Comparison of ENCODE assay signal across 1 cellular context in the genomic region with DNA sequence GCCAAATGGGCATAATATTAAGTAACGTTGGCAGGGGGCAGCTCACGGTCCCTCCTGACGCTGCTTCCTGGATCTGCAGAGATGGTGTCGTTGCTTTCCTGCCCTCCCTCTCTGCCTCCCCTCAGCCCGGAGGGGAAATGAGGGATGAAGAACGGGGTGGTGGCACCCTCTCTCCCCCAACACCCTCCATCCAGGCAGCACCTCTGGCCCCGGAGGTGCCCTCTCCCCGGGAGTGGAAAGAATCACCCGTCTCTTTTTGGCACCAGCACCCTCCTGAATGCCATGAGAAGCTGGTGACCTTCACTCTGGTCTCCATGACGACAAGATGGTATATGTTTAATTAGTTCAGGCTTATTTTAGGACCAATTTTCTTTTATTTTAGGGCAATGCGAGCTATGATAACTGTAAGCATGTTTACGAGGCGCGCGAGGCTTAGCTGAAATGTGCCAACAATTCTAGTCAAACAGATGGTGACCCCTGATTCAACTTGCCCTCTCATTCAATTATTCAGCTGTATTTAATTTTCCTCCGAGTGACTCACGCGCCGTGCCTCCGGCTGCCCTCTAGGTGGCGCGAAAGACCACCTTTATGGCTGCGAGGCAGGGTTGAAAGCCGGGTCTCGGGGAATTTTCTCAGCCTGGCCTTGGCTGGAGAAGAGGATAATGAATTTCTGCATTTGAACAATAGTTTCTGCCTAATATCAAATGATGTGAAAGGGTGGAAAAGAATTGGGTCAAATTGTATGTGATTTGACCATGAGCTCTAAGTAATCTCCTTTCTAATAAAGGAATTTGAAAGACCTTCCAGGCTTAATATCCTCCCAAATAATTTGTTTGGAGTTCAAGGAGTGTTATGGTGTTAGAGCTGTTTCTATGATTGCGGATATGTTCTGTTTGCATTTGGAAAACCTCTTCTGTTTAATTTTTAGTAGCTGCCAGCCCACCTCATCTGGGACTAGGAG.
TF ChIP-seq lines count a peak whose summit lies in the region.

No MANE protein-coding gene starts in this region.

TF ChIP-seq in H1, 55 proteins besides CTCF, POLR2A, EP300 and RAD21:
- TF ChIP-seq, protein P1, sequence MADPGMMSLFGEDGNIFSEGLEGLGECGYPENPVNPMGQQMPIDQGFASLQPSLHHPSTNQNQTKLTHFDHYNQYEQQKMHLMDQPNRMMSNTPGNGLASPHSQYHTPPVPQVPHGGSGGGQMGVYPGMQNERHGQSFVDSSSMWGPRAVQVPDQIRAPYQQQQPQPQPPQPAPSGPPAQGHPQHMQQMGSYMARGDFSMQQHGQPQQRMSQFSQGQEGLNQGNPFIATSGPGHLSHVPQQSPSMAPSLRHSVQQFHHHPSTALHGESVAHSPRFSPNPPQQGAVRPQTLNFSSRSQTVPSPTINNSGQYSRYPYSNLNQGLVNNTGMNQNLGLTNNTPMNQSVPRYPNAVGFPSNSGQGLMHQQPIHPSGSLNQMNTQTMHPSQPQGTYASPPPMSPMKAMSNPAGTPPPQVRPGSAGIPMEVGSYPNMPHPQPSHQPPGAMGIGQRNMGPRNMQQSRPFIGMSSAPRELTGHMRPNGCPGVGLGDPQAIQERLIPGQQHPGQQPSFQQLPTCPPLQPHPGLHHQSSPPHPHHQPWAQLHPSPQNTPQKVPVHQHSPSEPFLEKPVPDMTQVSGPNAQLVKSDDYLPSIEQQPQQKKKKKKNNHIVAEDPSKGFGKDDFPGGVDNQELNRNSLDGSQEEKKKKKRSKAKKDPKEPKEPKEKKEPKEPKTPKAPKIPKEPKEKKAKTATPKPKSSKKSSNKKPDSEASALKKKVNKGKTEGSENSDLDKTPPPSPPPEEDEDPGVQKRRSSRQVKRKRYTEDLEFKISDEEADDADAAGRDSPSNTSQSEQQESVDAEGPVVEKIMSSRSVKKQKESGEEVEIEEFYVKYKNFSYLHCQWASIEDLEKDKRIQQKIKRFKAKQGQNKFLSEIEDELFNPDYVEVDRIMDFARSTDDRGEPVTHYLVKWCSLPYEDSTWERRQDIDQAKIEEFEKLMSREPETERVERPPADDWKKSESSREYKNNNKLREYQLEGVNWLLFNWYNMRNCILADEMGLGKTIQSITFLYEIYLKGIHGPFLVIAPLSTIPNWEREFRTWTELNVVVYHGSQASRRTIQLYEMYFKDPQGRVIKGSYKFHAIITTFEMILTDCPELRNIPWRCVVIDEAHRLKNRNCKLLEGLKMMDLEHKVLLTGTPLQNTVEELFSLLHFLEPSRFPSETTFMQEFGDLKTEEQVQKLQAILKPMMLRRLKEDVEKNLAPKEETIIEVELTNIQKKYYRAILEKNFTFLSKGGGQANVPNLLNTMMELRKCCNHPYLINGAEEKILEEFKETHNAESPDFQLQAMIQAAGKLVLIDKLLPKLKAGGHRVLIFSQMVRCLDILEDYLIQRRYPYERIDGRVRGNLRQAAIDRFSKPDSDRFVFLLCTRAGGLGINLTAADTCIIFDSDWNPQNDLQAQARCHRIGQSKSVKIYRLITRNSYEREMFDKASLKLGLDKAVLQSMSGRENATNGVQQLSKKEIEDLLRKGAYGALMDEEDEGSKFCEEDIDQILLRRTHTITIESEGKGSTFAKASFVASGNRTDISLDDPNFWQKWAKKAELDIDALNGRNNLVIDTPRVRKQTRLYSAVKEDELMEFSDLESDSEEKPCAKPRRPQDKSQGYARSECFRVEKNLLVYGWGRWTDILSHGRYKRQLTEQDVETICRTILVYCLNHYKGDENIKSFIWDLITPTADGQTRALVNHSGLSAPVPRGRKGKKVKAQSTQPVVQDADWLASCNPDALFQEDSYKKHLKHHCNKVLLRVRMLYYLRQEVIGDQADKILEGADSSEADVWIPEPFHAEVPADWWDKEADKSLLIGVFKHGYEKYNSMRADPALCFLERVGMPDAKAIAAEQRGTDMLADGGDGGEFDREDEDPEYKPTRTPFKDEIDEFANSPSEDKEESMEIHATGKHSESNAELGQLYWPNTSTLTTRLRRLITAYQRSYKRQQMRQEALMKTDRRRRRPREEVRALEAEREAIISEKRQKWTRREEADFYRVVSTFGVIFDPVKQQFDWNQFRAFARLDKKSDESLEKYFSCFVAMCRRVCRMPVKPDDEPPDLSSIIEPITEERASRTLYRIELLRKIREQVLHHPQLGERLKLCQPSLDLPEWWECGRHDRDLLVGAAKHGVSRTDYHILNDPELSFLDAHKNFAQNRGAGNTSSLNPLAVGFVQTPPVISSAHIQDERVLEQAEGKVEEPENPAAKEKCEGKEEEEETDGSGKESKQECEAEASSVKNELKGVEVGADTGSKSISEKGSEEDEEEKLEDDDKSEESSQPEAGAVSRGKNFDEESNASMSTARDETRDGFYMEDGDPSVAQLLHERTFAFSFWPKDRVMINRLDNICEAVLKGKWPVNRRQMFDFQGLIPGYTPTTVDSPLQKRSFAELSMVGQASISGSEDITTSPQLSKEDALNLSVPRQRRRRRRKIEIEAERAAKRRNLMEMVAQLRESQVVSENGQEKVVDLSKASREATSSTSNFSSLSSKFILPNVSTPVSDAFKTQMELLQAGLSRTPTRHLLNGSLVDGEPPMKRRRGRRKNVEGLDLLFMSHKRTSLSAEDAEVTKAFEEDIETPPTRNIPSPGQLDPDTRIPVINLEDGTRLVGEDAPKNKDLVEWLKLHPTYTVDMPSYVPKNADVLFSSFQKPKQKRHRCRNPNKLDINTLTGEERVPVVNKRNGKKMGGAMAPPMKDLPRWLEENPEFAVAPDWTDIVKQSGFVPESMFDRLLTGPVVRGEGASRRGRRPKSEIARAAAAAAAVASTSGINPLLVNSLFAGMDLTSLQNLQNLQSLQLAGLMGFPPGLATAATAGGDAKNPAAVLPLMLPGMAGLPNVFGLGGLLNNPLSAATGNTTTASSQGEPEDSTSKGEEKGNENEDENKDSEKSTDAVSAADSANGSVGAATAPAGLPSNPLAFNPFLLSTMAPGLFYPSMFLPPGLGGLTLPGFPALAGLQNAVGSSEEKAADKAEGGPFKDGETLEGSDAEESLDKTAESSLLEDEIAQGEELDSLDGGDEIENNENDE (IDR thresholded peaks at IDR 0.05; ENCODE audit: insufficient replicate concordance, low read length), result no peak
- TF ChIP-seq CREB1 (IDR thresholded peaks at IDR 0.05) (0 out of 2 replicates have a peak, but pooled peaks have one; percentile 32), JUND (IDR thresholded peaks at IDR 0.05; ENCODE audit: low read length) (peak; percentile 86)
